ENCODE assay signal across 8 cellular contexts in the genomic region with DNA sequence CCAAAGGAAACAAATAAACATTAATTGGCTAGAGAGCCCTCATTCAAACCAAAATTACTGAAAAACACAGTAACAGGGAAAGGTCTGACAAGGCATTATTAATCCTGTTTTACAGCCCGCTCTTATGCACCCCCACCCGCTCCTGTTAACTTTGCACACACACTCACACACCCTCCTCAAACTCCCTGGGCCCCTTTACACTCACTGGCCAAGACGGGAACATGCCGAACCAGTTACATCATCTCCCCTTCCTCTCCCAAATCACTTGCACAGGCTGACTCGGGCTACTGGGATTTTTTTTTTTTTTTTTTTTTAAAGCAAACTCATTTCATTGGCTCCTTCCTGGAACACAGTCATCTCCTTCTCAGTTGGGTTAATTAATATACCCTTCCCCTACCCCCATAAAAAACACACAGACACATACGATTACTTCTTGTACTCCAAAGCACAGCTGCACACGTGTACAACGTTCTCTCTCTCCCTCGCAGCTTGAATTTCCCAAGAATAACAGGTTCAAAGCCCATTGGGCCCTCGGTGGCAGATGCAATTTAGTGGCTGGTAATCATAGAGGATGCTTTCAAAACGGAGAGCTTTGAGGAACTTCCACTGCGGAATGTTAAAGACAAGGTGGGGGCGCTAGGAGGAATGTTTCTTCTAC. TPM values are rescaled to one million over a fixed set of nuclear protein-coding genes. Genes with fewer than 3 reads are reported as not detected.
DNase-seq lines count a peak whose midpoint lies in the region; ATAC-seq and TF ChIP-seq lines count a peak whose summit lies in the region.

No MANE protein-coding gene starts in this region.

- H3K9me3 ChIP-seq in RWPE2 (ENCODE audit: severe bottlenecking): no peaks in the 10 kb centered on the region

- H3K4me1 ChIP-seq in RWPE2 (ENCODE audit: insufficient read depth, poor library complexity, severe bottlenecking): peaks cover 100% of the 10 kb centered on the region

- TF ChIP-seq CTCF in RWPE2 (IDR thresholded peaks at IDR 0.05; ENCODE audit: poor library complexity, severe bottlenecking): no peak

- no peak overlapping the region for H3K4me3 ChIP-seq in RWPE2 (ENCODE audit: severe bottlenecking)

- H3K36me3 ChIP-seq in RWPE2 (ENCODE audit: low read depth): peaks cover 90% of the 10 kb centered on the region

- DNase-seq in HEK293T (ENCODE audit: extremely low spot score) (peak; percentile 37), RWPE2 (ENCODE audit: low spot score) (peak; percentile 73), glomerular visceral epithelial cell (ENCODE audit: extremely low spot score) (peak; percentile 92), pulmonary artery endothelial cell (ENCODE audit: low read depth, low spot score) (peak; percentile 86), DMS53 treated with DMSO at 0.1 percent for 48 hours (lab: John Stamatoyannopoulos, UW; ENCODE audit: unreplicated experiment) (no peak), DMS53 (lab: John Stamatoyannopoulos, UW) (no peak)
- no peak for DNase-seq in activated CD8-positive, alpha-beta memory T cell treated with anti-CD3 and anti-CD28 coated beads, Interleukin-2, amount 50 U/mL, for 48 hours

- ATAC-seq in RWPE2 (ENCODE audit: low read depth) (peak; percentile 70), GM21717 (IDR thresholded peaks at IDR 0.05; ENCODE audit: unreplicated experiment) (no peak)

- peak overlapping the region; percentile 88 for H3K27ac ChIP-seq in RWPE2 (ENCODE audit: poor library complexity, severe bottlenecking)

- CTCF ChIA-PET in HEK293T (lab: Yijun Ruan, JAX): no interaction called here

- POLR2A ChIA-PET in HEK293T (lab: Yijun Ruan, JAX): interaction anchor here (1.5 to 3.4 kb wide), 2 partner anchors 31 to 91 kb away, joined by 3 to 18 read pairs; a partner anchor contains a TSS

- no peaks in the 10 kb centered on the region for H3K27me3 ChIP-seq in RWPE2 (ENCODE audit: insufficient read depth, poor library complexity, severe bottlenecking)

TF ChIP-seq in HEK293T, 16 proteins besides CTCF, POLR2A, EP300 and RAD21:
- TF ChIP-seq BHLHE40 (IDR thresholded peaks at IDR 0.05; ENCODE audit: borderline replicate concordance) (no peak), FOXA1 (IDR thresholded peaks at IDR 0.05) (no peak), SUZ12 (IDR thresholded peaks at IDR 0.05) (no peak), FOXK2 (IDR thresholded peaks at IDR 0.05) (no peak), CTBP1 (IDR thresholded peaks at IDR 0.05; ENCODE audit: borderline replicate concordance) (no peak), ARNT (IDR thresholded peaks at IDR 0.05) (no peak), FOXM1 (IDR thresholded peaks at IDR 0.05; ENCODE audit: borderline replicate concordance) (no peak), TARDBP (IDR thresholded peaks at IDR 0.05) (no peak), L3MBTL2 (conservative IDR thresholded peaks at IDR 0.05) (peak; percentile 28; the same call in 1 of the 2 replicates), ZNF384 (IDR thresholded peaks at IDR 0.05) (peak; percentile 95), LEF1 (IDR thresholded peaks at IDR 0.05; ENCODE audit: borderline replicate concordance) (no peak), ELF4 (IDR thresholded peaks at IDR 0.05) (no peak)

RNA-seq across cellular contexts. Expression of a gene that starts 31.8 kb away (rescaled TPM):
- total RNA-seq in pulmonary artery endothelial cell: 14.0 and 31.5 TPM in 2 replicates

Comparison
In these comparisons a context has a peak if more than half of its experiments do, and no peak if none do; other contexts are left out.
1. DNase-seq: peak in HEK293T (single experiment), RWPE2 (single experiment), glomerular visceral epithelial cell (single experiment) and pulmonary artery endothelial cell (single experiment); none in DMS53 treated with DMSO at 0.1 percent for 48 hours (single experiment), DMS53 (single experiment) and activated CD8-positive, alpha-beta memory T cell treated with anti-CD3 and anti-CD28 coated beads, Interleukin-2, amount 50 U/mL, for 48 hours (single experiment).